In the genomic region with DNA sequence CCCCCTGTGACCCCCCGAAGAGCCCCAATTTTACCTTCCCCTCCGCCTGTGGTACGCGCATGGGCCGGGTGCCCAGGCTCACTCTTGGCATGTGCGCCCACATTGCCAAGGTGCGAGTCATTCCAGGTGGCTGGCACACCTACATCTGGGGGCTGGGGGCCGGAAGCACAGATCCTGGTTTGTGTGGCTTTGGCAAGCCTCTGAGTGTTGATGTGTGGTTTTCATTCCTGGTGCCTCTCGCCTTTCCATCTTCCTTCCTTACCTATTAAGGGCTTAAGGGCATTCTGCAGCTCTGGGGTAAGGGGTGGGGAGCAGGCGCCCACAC, we compare ENCODE assay signal across 11 cellular contexts. TPM values are rescaled to one million over a fixed set of nuclear protein-coding genes. Genes with fewer than 3 reads are reported as not detected.
DNase-seq lines count a peak whose midpoint lies in the region; ATAC-seq and TF ChIP-seq lines count a peak whose summit lies in the region.
"Had no signal": no experiment of that assay in that cellular context is flagged by ENCODE, and none has a peak within 500 bp of the region (broad histone marks: within the 10 kb centered on the region; RNA-seq: fewer than 3 reads in every experiment).

No MANE protein-coding gene starts in this region.

- no peaks in the 10 kb centered on the region for H3K9me2 ChIP-seq in OCI-LY1 (ENCODE audit: low read depth, low read length)

- H3K79me2 ChIP-seq in OCI-LY1 (ENCODE audit: insufficient read depth, low read length), result no peaks in the 10 kb centered on the region

- H3K27ac ChIP-seq in OCI-LY1 (ENCODE audit: low read depth, low read length, poor library complexity, severe bottlenecking) (no peak overlapping the region), esophagus squamous epithelium (peak overlapping the region; percentile 8 to 81 (median 74)), prostate gland (peak overlapping the region; percentile 77 to 88), sigmoid colon (no peak overlapping the region)

- no peak overlapping the region for H2AFZ ChIP-seq in OCI-LY1 (ENCODE audit: low read length)

- H4K20me1 ChIP-seq in OCI-LY1 (ENCODE audit: insufficient read depth, low read length), result no peaks in the 10 kb centered on the region

- no peaks in the 10 kb centered on the region; the same call in 1 of the 2 replicates for H3K27me3 ChIP-seq in OCI-LY1 (ENCODE audit: insufficient read depth, low read length)
- peaks cover 0 to 76% (median 5%) of the 10 kb centered on the region in 4 donors for H3K27me3 ChIP-seq in esophagus squamous epithelium
- no peaks in the 10 kb centered on the region for H3K27me3 ChIP-seq in prostate gland (replicated peaks; ENCODE audit: insufficient read depth)
- H3K27me3 ChIP-seq in sigmoid colon, result peaks cover 26 to 79% (median 64%) of the 10 kb centered on the region in 3 donors

- no peak for TF ChIP-seq EP300 in sigmoid colon (IDR thresholded peaks at IDR 0.05)

- TF ChIP-seq CTCF in OCI-LY1 (IDR thresholded peaks at IDR 0.05; ENCODE audit: low read length) (peak; percentile 2; the same call in 1 of the 2 replicates), esophagus squamous epithelium (IDR thresholded peaks at IDR 0.05) (no peak), prostate gland (IDR thresholded peaks at IDR 0.05) (peak in 1 of 4 experiments; percentile 0), sigmoid colon (IDR thresholded peaks at IDR 0.05) (no peak)

- no peak for ATAC-seq in HG03025 (IDR thresholded peaks at IDR 0.05; ENCODE audit: low FRiP score, unreplicated experiment)
- ATAC-seq in GM19395 (IDR thresholded peaks at IDR 0.05; ENCODE audit: unreplicated experiment), result no peak

- intact Hi-C loops in esophagus squamous epithelium (cut with DNase I) (no loop called here), prostate gland (cut with DNase I) (no loop called here), sigmoid colon (cut with DNase I) (no loop called here)

- H3K9ac ChIP-seq in ES-I3 (ENCODE audit: low read depth, low read length), result peak overlapping the region; percentile 61
- H3K9ac ChIP-seq in OCI-LY1 (ENCODE audit: low read length), result no peak overlapping the region

- no peaks in the 10 kb centered on the region for H3K9me3 ChIP-seq in ES-I3 (ENCODE audit: control insufficient read depth, insufficient read depth, low read length)
- H3K9me3 ChIP-seq in OCI-LY1 (ENCODE audit: low read length), result no peaks in the 10 kb centered on the region
- no peaks in the 10 kb centered on the region for H3K9me3 ChIP-seq in esophagus squamous epithelium
- no peaks in the 10 kb centered on the region for H3K9me3 ChIP-seq in prostate gland
- H3K9me3 ChIP-seq in sigmoid colon, result no peaks in the 10 kb centered on the region

- DNase-seq in esophagus squamous epithelium (lab: John Stamatoyannopoulos, UW) (no peak), prostate gland (ENCODE audit: low spot score) (peak; percentile 89), NCI-H510A (lab: John Stamatoyannopoulos, UW) (no peak), sigmoid colon (no peak)
- DNase-seq: aorta had no signal

- H3K4me1 ChIP-seq in ES-I3 (ENCODE audit: insufficient read depth, low read length) (peaks cover 14% of the 10 kb centered on the region), OCI-LY1 (ENCODE audit: insufficient read depth, low read length, severe bottlenecking) (no peaks in the 10 kb centered on the region), esophagus squamous epithelium (peaks cover 14 to 51% (median 19%) of the 10 kb centered on the region in 3 donors), prostate gland (replicated peaks) (no peaks in the 10 kb centered on the region), sigmoid colon (peaks cover 0 to 27% (median 26%) of the 10 kb centered on the region in 4 donors)

- H3K4me3 ChIP-seq in OCI-LY1 (ENCODE audit: low read depth, low read length, poor library complexity, severe bottlenecking) (no peak overlapping the region), esophagus squamous epithelium (peak overlapping the region; percentile 45 to 68 (median 62)), prostate gland (peak overlapping the region; percentile 55 to 57), sigmoid colon (no peak overlapping the region)

- no peaks in the 10 kb centered on the region for H3F3A ChIP-seq in OCI-LY1 (ENCODE audit: insufficient read depth, low read length)

- H3K36me3 ChIP-seq in ES-I3 (ENCODE audit: insufficient read depth, low read length) (no peaks in the 10 kb centered on the region), OCI-LY1 (ENCODE audit: insufficient read depth, low read length) (no peaks in the 10 kb centered on the region), esophagus squamous epithelium (peaks cover 0 to 19% (median 0%) of the 10 kb centered on the region in 3 donors), prostate gland (no peaks in the 10 kb centered on the region), sigmoid colon (no peaks in the 10 kb centered on the region)

- WGBS in esophagus squamous epithelium, 2 donors, result 25 to 45% methylated on average over 2 of the region's 10 CpGs
- 27% methylated on average over 10 of the region's 10 CpGs for WGBS in prostate gland
- WGBS in sigmoid colon, 2 donors, result 31 to 49% methylated on average over 10 of the region's 10 CpGs

- no peak overlapping the region for H3K4me2 ChIP-seq in OCI-LY1 (ENCODE audit: low read length)

- TF ChIP-seq POLR2A in esophagus squamous epithelium (IDR thresholded peaks at IDR 0.05) (no peak), prostate gland (IDR thresholded peaks at IDR 0.05) (no peak), sigmoid colon (IDR thresholded peaks at IDR 0.05) (no peak)

RNA-seq across cellular contexts. Expression of gene RNF39, which starts 0.4 kb away (rescaled TPM):
- total RNA-seq in esophagus squamous epithelium, result 10 to 100 TPM in 1 of 4 donors, 1 to 10 TPM in 3; 3.1 to 11.4 (median 9.2) TPM
- total RNA-seq in prostate gland, result 10 to 100 TPM in 1 of 2 donors, 1 to 10 TPM in 1; 9.0 to 29.1 TPM
- not detected for total RNA-seq in sigmoid colon
- polyA plus RNA-seq in sigmoid colon, result 1 to 10 TPM in 1 of 3 donors, under 1 TPM in 2; 0.44 to 2.3 (median 0.60) TPM
- total RNA-seq: aorta, mononuclear cell, T-cell had no signal

RNA-seq across cellular contexts. Expression of gene PPP1R11, which starts 9.0 kb away (rescaled TPM):
- total RNA-seq in esophagus squamous epithelium (10 to 100 TPM; 36.5 to 40.9 (median 37.3) TPM), prostate gland (10 to 100 TPM; 49.7 to 59.3 TPM), sigmoid colon (10 to 100 TPM; 36.8 to 45.7 (median 42.2) TPM)
- 100 to 1,000 TPM in 2 of 3 donors, 10 to 100 TPM in 1; 89.8 to 144 (median 107) TPM for polyA plus RNA-seq in sigmoid colon

RNA-seq across cellular contexts. Expression of gene POLR1H, which starts 14.9 kb away (rescaled TPM):
- 10 to 100 TPM; 13.2 to 35.8 (median 19.8) TPM for total RNA-seq in esophagus squamous epithelium
- total RNA-seq in prostate gland, result 10 to 100 TPM; 31.9 to 36.3 TPM
- 10 to 100 TPM; 11.1 to 29.3 (median 23.3) TPM for total RNA-seq in sigmoid colon
- 10 to 100 TPM; 33.3 to 70.3 (median 61.7) TPM for polyA plus RNA-seq in sigmoid colon

RNA-seq across cellular contexts. Expression of gene TRIM31, which starts 36.9 kb away (rescaled TPM):
- total RNA-seq in esophagus squamous epithelium (under 1 TPM in 1 of 4 donors, not detected in 3; 0.23 TPM), prostate gland (under 1 TPM in 1 of 2 donors, not detected in 1; 0.32 TPM), sigmoid colon (1 to 10 TPM in 1 of 4 donors, under 1 TPM in 1, not detected in 2; 0.36 to 2.2 TPM)
- 100 to 1,000 TPM in 2 of 3 donors, 10 to 100 TPM in 1; 92.2 to 133 (median 118) TPM for polyA plus RNA-seq in sigmoid colon
- total RNA-seq: aorta had no signal

RNA-seq across cellular contexts. Expression of gene TRIM40, which starts 60.0 kb away (rescaled TPM):
- total RNA-seq in esophagus squamous epithelium (not detected), prostate gland (not detected), sigmoid colon (not detected)
- polyA plus RNA-seq in sigmoid colon, result 10 to 100 TPM in 2 of 3 donors, 1 to 10 TPM in 1; 6.6 to 23.8 (median 18.9) TPM
- total RNA-seq: aorta, T-cell had no signal

Comparison
In these comparisons a context has a peak if more than half of its experiments do, and no peak if none do; other contexts are left out.
1. H3K27ac ChIP-seq: peak in esophagus squamous epithelium (4 of 4) and prostate gland (2 of 2); none in OCI-LY1 (single experiment) and sigmoid colon (0 of 4).
2. H3K4me3 ChIP-seq: peak in esophagus squamous epithelium (4 of 4) and prostate gland (2 of 2); none in OCI-LY1 (single experiment) and sigmoid colon (0 of 4).
3. RNA of gene RNF39, which starts 0.4 kb away (total RNA-seq): 9.0 to 29.1 TPM in prostate gland and 3.1 to 11.4 TPM in esophagus squamous epithelium; not detected in sigmoid colon; every median in the first group is over 4 times any median in the second.